Comparison of ENCODE assay signal across 25 cellular contexts in the genomic region with DNA sequence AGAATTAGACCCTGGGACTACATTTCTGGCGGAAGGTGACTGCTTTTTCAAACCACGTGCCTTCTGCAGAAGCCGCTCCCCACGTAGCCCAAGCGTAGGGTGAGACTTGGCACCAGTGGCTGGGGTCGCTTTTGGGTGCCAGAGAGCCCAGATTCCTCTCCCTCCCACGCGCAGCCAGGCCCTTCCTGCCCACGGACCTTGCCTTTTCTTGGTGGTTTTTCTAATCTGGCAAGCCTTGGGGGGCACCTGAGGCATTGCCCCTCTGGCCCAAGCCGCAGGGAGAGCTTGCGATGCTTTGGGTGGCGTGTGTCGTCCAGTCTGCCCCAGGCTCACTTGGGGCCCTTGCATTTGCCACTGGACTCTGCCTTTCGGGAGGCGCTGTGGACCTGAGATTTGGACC. TPM values are rescaled to one million over a fixed set of nuclear protein-coding genes. Genes with fewer than 3 reads are reported as not detected.
DNase-seq lines count a peak whose midpoint lies in the region; TF ChIP-seq lines count a peak whose summit lies in the region.
"Had no signal": no experiment of that assay in that cellular context is flagged by ENCODE, and none has a peak within 500 bp of the region (broad histone marks: within the 10 kb centered on the region; RNA-seq: fewer than 3 reads in every experiment).

No MANE protein-coding gene starts in this region.

- H3K9ac ChIP-seq in Loucy (ENCODE audit: low read depth, low read length, poor library complexity, severe bottlenecking), result peak overlapping the region; percentile 50
- peak overlapping the region; percentile 50 to 57 for H3K9ac ChIP-seq in colonic mucosa (ENCODE audit: low read depth in 2 of 2, low read length in 2 of 2)

- H3K4me1 ChIP-seq in Loucy (ENCODE audit: insufficient read depth, low read length, poor library complexity, severe bottlenecking) (peaks cover 53% of the 10 kb centered on the region), colonic mucosa (peaks cover 45% of the 10 kb centered on the region), transverse colon (peaks cover 61 to 76% (median 69%) of the 10 kb centered on the region in 4 donors)
- H3K4me1 ChIP-seq in effector memory CD4-positive, alpha-beta T cell (ENCODE audit: control insufficient read depth, insufficient read depth, low read length, poor library complexity, severe bottlenecking), result peaks cover 18% of the 10 kb centered on the region

- H3K4me3 Mint-ChIP-seq in activated CD4-positive, alpha-beta memory T cell treated with anti-CD3 and anti-CD28 coated beads, Interleukin-2, amount 10 ng/mL, durations not matched to agents 7 days and 5 days, result no peak overlapping the region
- H3K4me3 Mint-ChIP-seq in activated CD4-positive, alpha-beta memory T cell treated with anti-CD3 and anti-CD28 coated beads for 36 hours, result no peak overlapping the region
- H3K4me3 Mint-ChIP-seq: endodermal cell, GM23338 had no signal

- H3K4me1 Mint-ChIP-seq in activated CD4-positive, alpha-beta memory T cell treated with anti-CD3 and anti-CD28 coated beads, Interleukin-2, amount 10 ng/mL, durations not matched to agents 7 days and 5 days, result peaks cover 74% of the 10 kb centered on the region
- H3K4me1 Mint-ChIP-seq in activated CD4-positive, alpha-beta memory T cell treated with anti-CD3 and anti-CD28 coated beads for 36 hours (ENCODE audit: low read depth), result peaks cover 9% of the 10 kb centered on the region
- H3K4me1 Mint-ChIP-seq: endodermal cell had no signal

- intact Hi-C loops in activated CD4-positive, alpha-beta memory T cell treated with anti-CD3 and anti-CD28 coated beads for 36 hours (cut with micrococcal nuclease), result loop anchor here (10.0 kb wide), 1 partner anchor 279 kb away; a partner anchor contains a TSS
- intact Hi-C loops in colonic mucosa (cut with DNase I), result no loop called here
- intact Hi-C loops in transverse colon (cut with DNase I; ENCODE audit: low total_unique reads), result no loop called here

- TF ChIP-seq CTCF in Loucy (conservative IDR thresholded peaks at IDR 0.05; ENCODE audit: low read length), result no peak
- TF ChIP-seq CTCF in colonic mucosa (IDR thresholded peaks at IDR 0.05), result no peak
- TF ChIP-seq CTCF in transverse colon (IDR thresholded peaks at IDR 0.05), result no peak

- H4K20me1 ChIP-seq in Loucy (ENCODE audit: insufficient read depth, low read length, poor library complexity, severe bottlenecking), result peaks cover 54% of the 10 kb centered on the region

- in situ Hi-C loops in transverse colon (cut with MboI; ENCODE audit: low pct_ligation_motif_present in 1 of 4, low pct_unique_long_range_greater_than_20kb in 1 of 4, low sequenced_read_pairs in 3 of 4), result no loop called here

- no peaks in the 10 kb centered on the region for H3F3A ChIP-seq in Loucy (ENCODE audit: low read depth)

- WGBS in transverse colon (ENCODE audit: low coverage in 1 of 2), 2 donors, result 76% methylated on average over 15 of the region's 15 CpGs; no CpG with 5 or more reads in 1 of the 2 donors

- no peak for DNase-seq in activated CD4-positive, alpha-beta memory T cell treated with anti-CD3 and anti-CD28 coated beads, Interleukin-2, amount 10 ng/mL, durations not matched to agents 7 days and 5 days
- DNase-seq in activated CD4-positive, alpha-beta memory T cell treated with anti-CD3 and anti-CD28 coated beads for 36 hours, result no peak
- no peak for DNase-seq in colonic mucosa
- no peak for DNase-seq in transverse colon
- DNase-seq in effector memory CD4-positive, alpha-beta T cell, result no peak
- DNase-seq in NCI-H1436 (lab: John Stamatoyannopoulos, UW), result no peak
- no peak for DNase-seq in NCI-H345 (lab: John Stamatoyannopoulos, UW)
- DNase-seq: DMS153; endodermal cell; hypothalamus; left lung; naive thymus-derived CD4-positive, alpha-beta T cell; NCI-H1105 treated with DMSO at 0.1 percent for 48 hours; NCI-H2029; NCI-H748 treated with DMSO at 0.1 percent for 48 hours; occipital lobe; stimulated activated naive CD4-positive, alpha-beta T cell; T-helper 9 cell; testis; uterus; WERI-Rb-1 had no signal

- H3K27me3 ChIP-seq in Loucy (ENCODE audit: insufficient read depth, low read length, poor library complexity, severe bottlenecking), result no peaks in the 10 kb centered on the region
- no peaks in the 10 kb centered on the region for H3K27me3 ChIP-seq in colonic mucosa
- peaks cover 25% of the 10 kb centered on the region for H3K27me3 ChIP-seq in transverse colon
- no peaks in the 10 kb centered on the region for H3K27me3 ChIP-seq in effector memory CD4-positive, alpha-beta T cell (replicated peaks; ENCODE audit: control insufficient read depth, insufficient read depth, low read length, poor library complexity, severe bottlenecking)
- H3K27me3 ChIP-seq: testis had no signal

- CTCF ChIA-PET in activated CD4-positive, alpha-beta memory T cell treated with anti-CD3 and anti-CD28 coated beads, Interleukin-2, amount 10 ng/mL, durations not matched to agents 7 days and 5 days (lab: Charles Lee), result interaction anchor here (2.6 kb wide), 1 partner anchor 29 kb away, joined by 9 read pairs; no protein-coding TSS in a partner anchor
- CTCF ChIA-PET in activated CD4-positive, alpha-beta memory T cell treated with anti-CD3 and anti-CD28 coated beads for 36 hours (lab: Charles Lee), result interaction anchor here (1.1 kb wide), 1 partner anchor 17 kb away, joined by 4 read pairs; no protein-coding TSS in a partner anchor

- H3K9me3 ChIP-seq in Loucy (ENCODE audit: insufficient read depth, low read depth, low read length), result no peaks in the 10 kb centered on the region
- no peaks in the 10 kb centered on the region for H3K9me3 ChIP-seq in colonic mucosa
- H3K9me3 ChIP-seq in transverse colon, result no peaks in the 10 kb centered on the region
- H3K9me3 ChIP-seq in effector memory CD4-positive, alpha-beta T cell (ENCODE audit: control insufficient read depth, low read length), result no peaks in the 10 kb centered on the region
- H3K9me3 ChIP-seq: A549, left lung, testis, uterus had no signal

- H3K27ac ChIP-seq in colonic mucosa (peak overlapping the region; percentile 84), transverse colon (peak overlapping the region; percentile 59 to 92 (median 82))
- no peak overlapping the region for H3K27ac ChIP-seq in effector memory CD4-positive, alpha-beta T cell (ENCODE audit: insufficient read depth, low read length, poor library complexity, severe bottlenecking)
- H3K27ac ChIP-seq: A549, SK-N-MC, testis, uterus, WERI-Rb-1 had no signal

- H3K9me3 Mint-ChIP-seq in activated CD4-positive, alpha-beta memory T cell treated with anti-CD3 and anti-CD28 coated beads, Interleukin-2, amount 10 ng/mL, durations not matched to agents 7 days and 5 days, result no peaks in the 10 kb centered on the region
- H3K9me3 Mint-ChIP-seq in activated CD4-positive, alpha-beta memory T cell treated with anti-CD3 and anti-CD28 coated beads for 36 hours, result no peaks in the 10 kb centered on the region
- H3K9me3 Mint-ChIP-seq: endodermal cell; GM23338; naive thymus-derived CD4-positive, alpha-beta T cell had no signal

- H3K79me2 ChIP-seq in Loucy (ENCODE audit: insufficient read depth, low read length), result peaks cover 85% of the 10 kb centered on the region

- H3K4me3 ChIP-seq in Loucy (ENCODE audit: low read length, poor library complexity, severe bottlenecking), result peak overlapping the region; percentile 91
- no peak overlapping the region for H3K4me3 ChIP-seq in colonic mucosa
- no peak overlapping the region for H3K4me3 ChIP-seq in transverse colon
- H3K4me3 ChIP-seq in effector memory CD4-positive, alpha-beta T cell (ENCODE audit: insufficient read depth, low read depth, low read length, poor library complexity, severe bottlenecking), result no peak overlapping the region
- H3K4me3 ChIP-seq: A549, GM23338, SK-N-MC, testis, uterus had no signal

- TF ChIP-seq EP300 in transverse colon (IDR thresholded peaks at IDR 0.05; ENCODE audit: low read depth), result no peak

- TF ChIP-seq POLR2A in transverse colon (IDR thresholded peaks at IDR 0.05), result no peak

- no peaks in the 10 kb centered on the region for H3K9me2 ChIP-seq in Loucy (replicated peaks; ENCODE audit: low read depth, low read length)

- POLR2A ChIA-PET in activated CD4-positive, alpha-beta memory T cell treated with anti-CD3 and anti-CD28 coated beads, Interleukin-2, amount 10 ng/mL, durations not matched to agents 7 days and 5 days (lab: Charles Lee), result interaction anchor here (1.1 kb wide), 1 partner anchor 10 kb away, joined by 5 read pairs; no protein-coding TSS in a partner anchor
- POLR2A ChIA-PET in activated CD4-positive, alpha-beta memory T cell treated with anti-CD3 and anti-CD28 coated beads for 36 hours (lab: Charles Lee), result no interaction called here

- peaks cover 23% of the 10 kb centered on the region for H3K36me3 Mint-ChIP-seq in activated CD4-positive, alpha-beta memory T cell treated with anti-CD3 and anti-CD28 coated beads, Interleukin-2, amount 10 ng/mL, durations not matched to agents 7 days and 5 days (ENCODE audit: low read depth)
- peaks cover 6% of the 10 kb centered on the region for H3K36me3 Mint-ChIP-seq in activated CD4-positive, alpha-beta memory T cell treated with anti-CD3 and anti-CD28 coated beads for 36 hours

- no peak overlapping the region for H2AFZ ChIP-seq in Loucy (ENCODE audit: low read length)
- H2AFZ ChIP-seq: GM23338 had no signal

- peak overlapping the region; percentile 68 for H3K27ac Mint-ChIP-seq in activated CD4-positive, alpha-beta memory T cell treated with anti-CD3 and anti-CD28 coated beads, Interleukin-2, amount 10 ng/mL, durations not matched to agents 7 days and 5 days
- no peak overlapping the region for H3K27ac Mint-ChIP-seq in activated CD4-positive, alpha-beta memory T cell treated with anti-CD3 and anti-CD28 coated beads for 36 hours
- H3K27ac Mint-ChIP-seq: endodermal cell, GM23338 had no signal

- H3K27me3 Mint-ChIP-seq in activated CD4-positive, alpha-beta memory T cell treated with anti-CD3 and anti-CD28 coated beads, Interleukin-2, amount 10 ng/mL, durations not matched to agents 7 days and 5 days, result no peaks in the 10 kb centered on the region
- no peaks in the 10 kb centered on the region for H3K27me3 Mint-ChIP-seq in activated CD4-positive, alpha-beta memory T cell treated with anti-CD3 and anti-CD28 coated beads for 36 hours

- peak overlapping the region; percentile 97 for H3K4me2 ChIP-seq in Loucy (ENCODE audit: low read depth, low read length, poor library complexity, severe bottlenecking)
- H3K4me2 ChIP-seq: A549, GM23338 had no signal

- H3K36me3 ChIP-seq in Loucy (ENCODE audit: insufficient read depth, low read length) (peaks cover 3% of the 10 kb centered on the region; the same call in 1 of the 2 replicates), colonic mucosa (no peaks in the 10 kb centered on the region), transverse colon (no peaks in the 10 kb centered on the region)
- no peaks in the 10 kb centered on the region for H3K36me3 ChIP-seq in effector memory CD4-positive, alpha-beta T cell (ENCODE audit: control insufficient read depth, insufficient read depth, low read length)
- H3K36me3 ChIP-seq: uterus had no signal

RNA-seq across cellular contexts. Expression of a gene that starts 3.3 kb away (rescaled TPM):
- 10 to 100 TPM; 51.5 to 51.7 TPM for total RNA-seq in activated CD4-positive, alpha-beta memory T cell treated with anti-CD3 and anti-CD28 coated beads, Interleukin-2, amount 10 ng/mL, durations not matched to agents 7 days and 5 days
- 10 to 100 TPM; 29.6 to 30.7 TPM for total RNA-seq in activated CD4-positive, alpha-beta memory T cell treated with anti-CD3 and anti-CD28 coated beads for 36 hours
- total RNA-seq in colonic mucosa (10 to 100 TPM; 39.7 to 42.9 TPM), transverse colon (100 to 1,000 TPM in 1 of 4 donors, 10 to 100 TPM in 3; 13.7 to 375 (median 60.0) TPM)
